In the genomic region with DNA sequence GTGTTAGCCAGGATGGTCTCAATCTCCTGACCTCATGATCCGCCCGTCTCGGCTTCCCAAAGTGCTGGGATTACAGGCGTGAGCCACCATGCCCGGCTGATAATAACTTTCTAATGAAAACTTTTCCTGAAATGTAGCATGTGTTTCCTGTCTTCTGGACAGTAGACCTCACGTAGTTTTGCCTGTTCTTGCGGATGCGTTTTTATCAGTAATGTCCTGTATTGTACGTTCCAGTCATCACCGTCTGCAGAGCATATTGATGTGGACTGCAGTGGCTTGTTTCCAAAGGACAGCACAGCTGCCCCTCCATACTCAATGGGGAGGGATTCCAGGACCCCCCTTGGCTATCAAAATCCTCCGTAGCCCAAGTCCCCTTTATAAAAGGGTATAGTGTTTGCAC, we compare ENCODE assay signal across 20 cellular contexts. TPM values are rescaled to one million over a fixed set of nuclear protein-coding genes. Genes with fewer than 3 reads are reported as not detected.
DNase-seq lines count a peak whose midpoint lies in the region; ATAC-seq and TF ChIP-seq lines count a peak whose summit lies in the region.
"Had no signal": no experiment of that assay in that cellular context is flagged by ENCODE, and none has a peak within 500 bp of the region (broad histone marks: within the 10 kb centered on the region; RNA-seq: fewer than 3 reads in every experiment).

No MANE protein-coding gene starts in this region.

- no peak overlapping the region for H4K5ac ChIP-seq in H9 (ENCODE audit: insufficient read length, low read depth, low read length)

- H4K20me1 ChIP-seq in H9 (ENCODE audit: control insufficient read depth, insufficient read depth, insufficient read length): no peaks in the 10 kb centered on the region

- H3K36me3 Mint-ChIP-seq in H9 (ENCODE audit: insufficient read depth in 1 of 3, low read depth in 3 of 3): peaks cover 43 to 88% (median 77%) of the 10 kb centered on the region in 3 experiments
- peaks cover 57% of the 10 kb centered on the region for H3K36me3 Mint-ChIP-seq in central memory CD8-positive, alpha-beta T cell (ENCODE audit: insufficient read depth)

- peaks cover 10 to 15% of the 10 kb centered on the region in 2 experiments for H3K9me3 Mint-ChIP-seq in H9
- peaks cover 8% of the 10 kb centered on the region for H3K9me3 Mint-ChIP-seq in central memory CD8-positive, alpha-beta T cell
- H3K9me3 Mint-ChIP-seq: GM23338 had no signal

- H2AK5ac ChIP-seq in H9 (ENCODE audit: insufficient read length, low read length): no peak overlapping the region

- ATAC-seq in central memory CD8-positive, alpha-beta T cell (replicated peaks; ENCODE audit: extremely low read depth, poor library complexity, severe bottlenecking): no peak
- no peak for ATAC-seq in GM21786 (IDR thresholded peaks at IDR 0.05; ENCODE audit: unreplicated experiment)
- ATAC-seq: A549, HCT116 had no signal

- H3K4me2 ChIP-seq in H9 (ENCODE audit: insufficient read depth, insufficient read length, low read length): no peak overlapping the region
- H3K4me2 ChIP-seq: A549, GM23338 had no signal

- H3K9ac ChIP-seq in H9 (ENCODE audit: extremely low read depth, insufficient read length, low read length): no peak overlapping the region

- H3K4me1 Mint-ChIP-seq in H9: peaks cover 13% of the 10 kb centered on the region in 2 experiments
- H3K4me1 Mint-ChIP-seq in central memory CD8-positive, alpha-beta T cell: peaks cover 39% of the 10 kb centered on the region

- no peak overlapping the region for H2BK20ac ChIP-seq in H9 (ENCODE audit: low read depth, low read length, poor library complexity, severe bottlenecking)

- H3K4me1 ChIP-seq in H9 (ENCODE audit: insufficient read depth, low read length): no peaks in the 10 kb centered on the region; the same call in 1 of the 2 replicates

- H3K27me3 Mint-ChIP-seq in H9 (ENCODE audit: low read depth): no peaks in the 10 kb centered on the region
- no peaks in the 10 kb centered on the region for H3K27me3 Mint-ChIP-seq in central memory CD8-positive, alpha-beta T cell
- H3K27me3 Mint-ChIP-seq: CD4-positive, alpha-beta T cell had no signal

- no peak overlapping the region for H3K18ac ChIP-seq in H9 (ENCODE audit: insufficient read length, low read depth, low read length)

- no peak overlapping the region for H2BK15ac ChIP-seq in H9 (ENCODE audit: low read depth, low read length)

- no peak overlapping the region for H2BK120ac ChIP-seq in H9 (ENCODE audit: low read depth, low read length, poor library complexity, severe bottlenecking)

- H3K27ac Mint-ChIP-seq in H9: no peak overlapping the region; a peak in 2 of 7 replicates
- peak overlapping the region; percentile 22 for H3K27ac Mint-ChIP-seq in central memory CD8-positive, alpha-beta T cell (ENCODE audit: low read depth)
- H3K27ac Mint-ChIP-seq: CD4-positive, alpha-beta T cell; HFFc6 had no signal

- no peak overlapping the region for H4K8ac ChIP-seq in H9 (replicated peaks; ENCODE audit: insufficient read length, low read depth, low read length)

- no CpG with 5 or more reads among the region's 11 CpGs for WGBS in H9 (ENCODE audit: extremely low coverage, insufficient read length, low lambda C conversion rate)

- H2AFZ ChIP-seq in H9 (ENCODE audit: low read length): no peak overlapping the region
- H2AFZ ChIP-seq: GM23338 had no signal

- H3K79me1 ChIP-seq in H9 (ENCODE audit: insufficient read depth, low read depth, low read length, poor library complexity, severe bottlenecking): no peaks in the 10 kb centered on the region

- H4K91ac ChIP-seq in H9 (ENCODE audit: insufficient read length, low read depth, low read length): no peak overlapping the region

- H3K27ac ChIP-seq in H9 (ENCODE audit: insufficient read length, low read depth, low read length): no peak overlapping the region
- H3K27ac ChIP-seq: 22Rv1, A549, C4-2B, HL-60 had no signal

- H3K9me3 ChIP-seq in H9 (ENCODE audit: control insufficient read depth, low read depth, low read length): no peaks in the 10 kb centered on the region

- H3K27me3 ChIP-seq in H9 (ENCODE audit: insufficient read depth, low read length): no peaks in the 10 kb centered on the region

- no peak overlapping the region for H3T11ph ChIP-seq in H9 (ENCODE audit: low read length)

- no peak overlapping the region for H2BK12ac ChIP-seq in H9 (ENCODE audit: insufficient read length, low read depth, low read length)

- DNase-seq in activated CD4-positive, CD25-positive, alpha-beta regulatory T cell treated with anti-CD3 and anti-CD28 coated beads, Interleukin-2, amount 50 U/mL, for 72 hours: peak; percentile 17
- no peak for DNase-seq in activated CD4-positive, CD25-positive, alpha-beta regulatory T cell (lab: John Stamatoyannopoulos, UW)
- peak; percentile 3 for DNase-seq in H9
- no peak for DNase-seq in central memory CD8-positive, alpha-beta T cell (ENCODE audit: low spot score in 2 of 2)
- DNase-seq in mesenteric fat pad (ENCODE audit: low spot score): peak; percentile 26
- no peak for DNase-seq in activated gamma-delta T cell (lab: John Stamatoyannopoulos, UW)
- no peak for DNase-seq in COLO829 (ENCODE audit: low spot score)
- DNase-seq: AML-193, DMS153, DMS79, GDM1, HFFc6 had no signal

- no peak overlapping the region for H3K23ac ChIP-seq in H9 (ENCODE audit: insufficient read length, low read depth, low read length)

- no peaks in the 10 kb centered on the region for H3K79me2 ChIP-seq in H9 (ENCODE audit: insufficient read depth, low read length)

- no peak overlapping the region for H2BK5ac ChIP-seq in H9 (ENCODE audit: insufficient read length, low read length)

- H3K14ac ChIP-seq in H9 (ENCODE audit: insufficient read depth, low read length): no peak overlapping the region

- H3K56ac ChIP-seq in H9 (ENCODE audit: insufficient read length, low read depth, low read length): no peak overlapping the region

- no peak overlapping the region for H3K4ac ChIP-seq in H9 (ENCODE audit: low read depth, low read length)

- H3K4me3 Mint-ChIP-seq in H9: no peak overlapping the region
- H3K4me3 Mint-ChIP-seq in central memory CD8-positive, alpha-beta T cell: no peak overlapping the region
- H3K4me3 Mint-ChIP-seq: CD4-positive, alpha-beta T cell; GM23338; HFFc6 had no signal

- no peaks in the 10 kb centered on the region for H3K23me2 ChIP-seq in H9 (ENCODE audit: insufficient read length, low read depth, low read length, poor library complexity, severe bottlenecking)

- TF ChIP-seq CTCF in H9 (conservative IDR thresholded peaks at IDR 0.05): no peak

RNA-seq across cellular contexts. Expression of a gene that starts 12.8 kb away (rescaled TPM):
- total RNA-seq in H9 (2021): 36.7 and 37.6 TPM in 2 replicates
- 58.5 TPM for total RNA-seq in mesenteric fat pad

Comparison
In these comparisons a context has a peak if more than half of its experiments do, and no peak if none do; other contexts are left out.
1. DNase-seq: peak in activated CD4-positive, CD25-positive, alpha-beta regulatory T cell treated with anti-CD3 and anti-CD28 coated beads, Interleukin-2, amount 50 U/mL, for 72 hours (single experiment), H9 (single experiment) and mesenteric fat pad (single experiment); none in activated CD4-positive, CD25-positive, alpha-beta regulatory T cell (0 of 4), central memory CD8-positive, alpha-beta T cell (0 of 2), activated gamma-delta T cell (single experiment) and COLO829 (single experiment).